ENCODE assay signal across 19 cellular contexts in genomic region chr2:29401994-29402393, GRCh38.
DNase-seq lines count a peak whose midpoint lies in the region; ATAC-seq, FAIRE-seq and TF ChIP-seq lines count a peak whose summit lies in the region.
"Had no signal": no experiment of that assay in that cellular context is flagged by ENCODE, and none has a peak within 500 bp of the region (broad histone marks: within the 10 kb centered on the region; RNA-seq: fewer than 3 reads in every experiment).

No MANE protein-coding gene starts in this region.

- no peak overlapping the region for H3K4me3 ChIP-seq in pancreas
- H3K4me3 ChIP-seq: BLaER1 treated with 17β-estradiol and CSF1 and Interleukin-3, amounts not matched to agents 10 nM and 100 nM had no signal

- POLR2A ChIA-PET in activated CD4-positive, alpha-beta T cell treated with anti-CD3 and anti-CD28 coated beads, Interleukin-2, amount 10 ng/mL, durations not matched to agents 7 days and 5 days (lab: Charles Lee) = no interaction called here

- H3K27me3 Mint-ChIP-seq in activated CD4-positive, alpha-beta T cell treated with anti-CD3 and anti-CD28 coated beads, Interleukin-2, amount 10 ng/mL, durations not matched to agents 7 days and 5 days = no peaks in the 10 kb centered on the region

- CTCF ChIA-PET in activated CD4-positive, alpha-beta T cell treated with anti-CD3 and anti-CD28 coated beads, Interleukin-2, amount 10 ng/mL, durations not matched to agents 7 days and 5 days (lab: Charles Lee) = no interaction called here

- H3K4me3 Mint-ChIP-seq in activated CD4-positive, alpha-beta T cell treated with anti-CD3 and anti-CD28 coated beads, Interleukin-2, amount 10 ng/mL, durations not matched to agents 7 days and 5 days = no peak overlapping the region
- H3K4me3 Mint-ChIP-seq: CD8-positive, alpha-beta memory T cell; HFFc6 had no signal

- no peaks in the 10 kb centered on the region for H3K9me3 ChIP-seq in pancreas
- H3K9me3 ChIP-seq: BLaER1 treated with 17β-estradiol and CSF1 and Interleukin-3, amounts not matched to agents 10 nM and 100 nM had no signal

- peaks cover 36 to 49% (median 39%) of the 10 kb centered on the region in 3 donors for H3K4me1 ChIP-seq in pancreas

- no peaks in the 10 kb centered on the region for H3K9me3 Mint-ChIP-seq in activated CD4-positive, alpha-beta T cell treated with anti-CD3 and anti-CD28 coated beads, Interleukin-2, amount 10 ng/mL, durations not matched to agents 7 days and 5 days
- H3K9me3 Mint-ChIP-seq: CD8-positive, alpha-beta memory T cell; HFFc6 had no signal

- H3K4me1 Mint-ChIP-seq in activated CD4-positive, alpha-beta T cell treated with anti-CD3 and anti-CD28 coated beads, Interleukin-2, amount 10 ng/mL, durations not matched to agents 7 days and 5 days = no peaks in the 10 kb centered on the region

- 36 to 43% methylated on average over 7 of the region's 7 CpGs for WGBS in pancreas, 2 donors

- H3K27ac ChIP-seq in pancreas = peak overlapping the region in 3 of 4 donors; percentile 2 to 41 (median 34)
- H3K27ac ChIP-seq: BLaER1 treated with 17β-estradiol and CSF1 and Interleukin-3, amounts not matched to agents 10 nM and 100 nM had no signal

- H3K36me3 ChIP-seq in pancreas = no peaks in the 10 kb centered on the region
- H3K36me3 ChIP-seq: BLaER1 treated with 17β-estradiol and CSF1 and Interleukin-3, amounts not matched to agents 10 nM and 100 nM had no signal

- FAIRE-seq in pancreas (lab: Jason Lieb, UNC) = no peak
- FAIRE-seq: G401.6, H54, HTR-8/SVneo had no signal

- peak; percentile 48 to 77 (median 64) for ATAC-seq in pancreas
- no peak for ATAC-seq in HG03565 (IDR thresholded peaks at IDR 0.05; ENCODE audit: unreplicated experiment)
- ATAC-seq: Panc1 had no signal

- intact Hi-C loops in pancreas (cut with DNase I) = no loop called here

- TF ChIP-seq CTCF in pancreas (IDR thresholded peaks at IDR 0.05) = no peak

- H3K27ac Mint-ChIP-seq in activated CD4-positive, alpha-beta T cell treated with anti-CD3 and anti-CD28 coated beads, Interleukin-2, amount 10 ng/mL, durations not matched to agents 7 days and 5 days = no peak overlapping the region
- H3K27ac Mint-ChIP-seq: CD8-positive, alpha-beta memory T cell; HFFc6 had no signal

- no peaks in the 10 kb centered on the region for H3K36me3 Mint-ChIP-seq in activated CD4-positive, alpha-beta T cell treated with anti-CD3 and anti-CD28 coated beads, Interleukin-2, amount 10 ng/mL, durations not matched to agents 7 days and 5 days (ENCODE audit: low read depth)
- H3K36me3 Mint-ChIP-seq: CD8-positive, alpha-beta memory T cell had no signal

- DNase-seq in DMS 273 treated with DMSO at 0.1 percent for 48 hours (lab: John Stamatoyannopoulos, UW) (peak; percentile 53), NCI-H1694 (lab: John Stamatoyannopoulos, UW) (peak; percentile 53), islet precursor cell (peak; percentile 70), pancreas (peak; percentile 62 to 94 (median 80)), NCI-H345 treated with DMSO at 0.1 percent for 48 hours (lab: John Stamatoyannopoulos, UW; ENCODE audit: unreplicated experiment) (no peak), DMS53 treated with DMSO at 0.1 percent for 48 hours (lab: John Stamatoyannopoulos, UW; ENCODE audit: unreplicated experiment) (no peak)
- DNase-seq in activated CD4-positive, alpha-beta T cell treated with anti-CD3 and anti-CD28 coated beads, Interleukin-2, amount 10 ng/mL, durations not matched to agents 7 days and 5 days = no peak
- DNase-seq: CD8-positive, alpha-beta memory T cell; HFFc6; IMR-90; Karpas-422; NCI-H1417 treated with DMSO at 0.1 percent for 48 hours; NCI-H2029 had no signal

- no peaks in the 10 kb centered on the region for H3K27me3 ChIP-seq in pancreas
- H3K27me3 ChIP-seq: BLaER1 treated with 17β-estradiol and CSF1 and Interleukin-3, amounts not matched to agents 10 nM and 100 nM had no signal

Comparison
In these comparisons a context has a peak if more than half of its experiments do, and no peak if none do; other contexts are left out.
1. DNase-seq: peak in DMS 273 treated with DMSO at 0.1 percent for 48 hours (single experiment), NCI-H1694 (single experiment), islet precursor cell (single experiment) and pancreas (6 of 6); none in activated CD4-positive, alpha-beta T cell treated with anti-CD3 and anti-CD28 coated beads, Interleukin-2, amount 10 ng/mL, durations not matched to agents 7 days and 5 days (single experiment), NCI-H345 treated with DMSO at 0.1 percent for 48 hours (single experiment) and DMS53 treated with DMSO at 0.1 percent for 48 hours (single experiment).